ENCODE assay signal across 8 cellular contexts in the genomic region with DNA sequence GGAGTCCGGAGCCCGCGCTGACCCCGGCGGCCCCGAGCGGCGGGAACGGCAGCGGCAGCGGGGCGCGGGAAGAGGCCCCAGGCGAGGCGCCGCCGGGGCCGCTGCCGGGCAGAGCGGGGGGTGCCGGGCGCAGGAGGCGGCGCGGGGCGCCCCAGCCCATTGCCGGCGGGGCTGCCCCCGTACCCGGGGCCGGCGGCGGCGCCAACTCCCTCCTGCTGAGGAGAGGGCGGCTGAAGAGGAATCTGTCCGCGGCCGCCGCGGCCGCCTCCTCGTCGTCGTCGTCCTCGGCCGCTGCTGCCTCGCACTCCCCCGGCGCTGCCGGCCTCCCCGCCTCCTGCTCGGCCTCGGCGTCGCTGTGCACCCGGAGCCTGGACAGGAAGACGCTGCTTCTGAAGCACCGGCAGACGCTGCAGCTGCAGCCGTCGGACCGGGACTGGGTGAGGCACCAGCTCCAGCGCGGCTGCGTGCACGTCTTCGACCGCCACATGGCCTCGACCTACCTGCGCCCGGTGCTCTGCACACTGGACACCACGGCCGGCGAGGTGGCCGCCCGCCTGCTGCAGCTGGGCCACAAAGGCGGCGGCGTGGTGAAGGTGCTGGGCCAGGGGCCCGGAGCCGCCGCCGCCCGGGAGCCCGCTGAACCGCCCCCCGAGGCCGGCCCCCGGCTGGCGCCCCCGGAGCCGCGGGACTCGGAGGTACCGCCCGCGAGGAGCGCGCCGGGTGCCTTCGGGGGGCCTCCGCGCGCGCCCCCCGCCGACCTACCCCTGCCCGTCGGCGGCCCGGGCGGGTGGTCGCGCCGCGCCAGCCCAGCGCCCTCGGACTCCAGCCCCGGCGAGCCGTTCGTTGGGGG. TPM values are rescaled to one million over a fixed set of nuclear protein-coding genes. Genes with fewer than 3 reads are reported as not detected.
DNase-seq lines count a peak whose midpoint lies in the region; ATAC-seq and TF ChIP-seq lines count a peak whose summit lies in the region.

No MANE protein-coding gene starts in this region.

- intact Hi-C loops in Caco-2 (cut with micrococcal nuclease; ENCODE audit: unreplicated experiment) (loop anchor here (1.0 to 10.0 kb wide), 7 partner anchors 25 to 266 kb away; no protein-coding TSS in a partner anchor), heart right ventricle (cut with DNase I) (loop anchor here (1.0 to 10.0 kb wide), 19 partner anchors 81 to 709 kb away; a partner anchor contains a TSS)

- H3K4me1 Mint-ChIP-seq in Caco-2 (ENCODE audit: low read depth, unreplicated experiment): no peaks in the 10 kb centered on the region

- CTCF ChIA-PET in Caco-2 (lab: Charles Lee): interaction anchor here (0.9 to 1.1 kb wide), 2 partner anchors 24 to 98 kb away, joined by 3 read pairs; no protein-coding TSS in a partner anchor

- peak overlapping the region; percentile 75 for H3K9ac ChIP-seq in adipocyte (ENCODE audit: low read length)

- no peaks in the 10 kb centered on the region for H3K9me3 Mint-ChIP-seq in Caco-2 (ENCODE audit: unreplicated experiment)

- no peaks in the 10 kb centered on the region for H3K27me3 Mint-ChIP-seq in Caco-2 (ENCODE audit: insufficient read depth, unreplicated experiment)

- no TSS peak for BruUV-seq in Caco-2 (replicated peaks; lab: Mats Ljungman, UMichigan)

- H3K27me3 ChIP-seq in Caco-2 (replicated peaks; ENCODE audit: control insufficient read depth, insufficient read depth, low read length) (no peaks in the 10 kb centered on the region), adipocyte (replicated peaks; ENCODE audit: control insufficient read depth, insufficient read depth, low read length) (no peaks in the 10 kb centered on the region), heart right ventricle (no peaks in the 10 kb centered on the region)

- peak overlapping the region; percentile 88 for H3K4me3 Mint-ChIP-seq in Caco-2 (ENCODE audit: unreplicated experiment)

- H3K36me3 Mint-ChIP-seq in Caco-2 (ENCODE audit: insufficient read depth, unreplicated experiment): no peaks in the 10 kb centered on the region

- H3K4me1 ChIP-seq in Caco-2 (0 out of 2 replicates have a peak, but pooled peaks cover 3% of the 10 kb centered on the region), adipocyte (ENCODE audit: control insufficient read depth, insufficient read depth, low read length) (peaks cover 26% of the 10 kb centered on the region), heart right ventricle (peaks cover 3 to 44% (median 27%) of the 10 kb centered on the region in 9 donors)

- H3K9me3 ChIP-seq in Caco-2: no peaks in the 10 kb centered on the region
- H3K9me3 ChIP-seq in adipocyte (ENCODE audit: control insufficient read depth, low read length): no peaks in the 10 kb centered on the region
- H3K9me3 ChIP-seq in heart right ventricle: no peaks in the 10 kb centered on the region

- H3K36me3 ChIP-seq in Caco-2 (ENCODE audit: control insufficient read depth, insufficient read depth, low read length) (no peaks in the 10 kb centered on the region), adipocyte (ENCODE audit: control insufficient read depth, insufficient read depth, low read length, severe bottlenecking) (no peaks in the 10 kb centered on the region), heart right ventricle (no peaks in the 10 kb centered on the region)

- WGBS in heart right ventricle, 2 donors: 0 to 1% methylated on average over 57 to 115 of the region's 123 CpGs

- TF ChIP-seq CTCF in Caco-2 (IDR thresholded peaks at IDR 0.05; ENCODE audit: insufficient read depth in 1 of 2, low read depth in 1 of 2, low read length in 1 of 2, severe bottlenecking in 1 of 2, unreplicated experiment in 1 of 2) (no peak), heart right ventricle (IDR thresholded peaks at IDR 0.05) (no peak)

- H3K27ac Mint-ChIP-seq in Caco-2 (ENCODE audit: unreplicated experiment): no peak overlapping the region

- peak overlapping the region; percentile 74 to 95 (median 90) for H3K27ac ChIP-seq in heart right ventricle

- H3K4me3 ChIP-seq in Caco-2 (ENCODE audit: low read depth, low read length): peak overlapping the region; percentile 79
- H3K4me3 ChIP-seq in adipocyte (ENCODE audit: low read length): peak overlapping the region; percentile 82
- peak overlapping the region; percentile 75 to 83 (median 78) for H3K4me3 ChIP-seq in heart right ventricle

- peak; percentile 27 to 35 for DNase-seq in Caco-2
- DNase-seq in adipocyte (ENCODE audit: low read depth): peak; percentile 70
- peak; percentile 29 to 65 for DNase-seq in heart right ventricle
- peak; percentile 22 for DNase-seq in pulmonary artery endothelial cell (ENCODE audit: low read depth, low spot score)

- ATAC-seq in GM19467 (IDR thresholded peaks at IDR 0.05; ENCODE audit: unreplicated experiment) (peak; percentile 28), HG03565 (IDR thresholded peaks at IDR 0.05; ENCODE audit: unreplicated experiment) (peak; percentile 30), SK-N-SH treated with all-trans-retinoic acid at 6 μM for 48 hours (peak; percentile 3; the same call in 2 of the 3 replicates), heart right ventricle (no peak), GM18873 (IDR thresholded peaks at IDR 0.05; ENCODE audit: low FRiP score, unreplicated experiment) (no peak)

- POLR2A ChIA-PET in Caco-2 (lab: Charles Lee): no interaction called here

TF ChIP-seq in SK-N-SH treated with all-trans-retinoic acid at 6 μM for 48 hours, 23 proteins besides CTCF, POLR2A, EP300 and RAD21:
- no peak for TF ChIP-seq ZNF70 (CRISPR knock-in tag; IDR thresholded peaks at IDR 0.05)
- no peak for TF ChIP-seq PPARA (CRISPR knock-in tag; IDR thresholded peaks at IDR 0.05; ENCODE audit: borderline replicate concordance)
- TF ChIP-seq GLIS3 (CRISPR knock-in tag; IDR thresholded peaks at IDR 0.05): no peak
- TF ChIP-seq, protein P1, sequence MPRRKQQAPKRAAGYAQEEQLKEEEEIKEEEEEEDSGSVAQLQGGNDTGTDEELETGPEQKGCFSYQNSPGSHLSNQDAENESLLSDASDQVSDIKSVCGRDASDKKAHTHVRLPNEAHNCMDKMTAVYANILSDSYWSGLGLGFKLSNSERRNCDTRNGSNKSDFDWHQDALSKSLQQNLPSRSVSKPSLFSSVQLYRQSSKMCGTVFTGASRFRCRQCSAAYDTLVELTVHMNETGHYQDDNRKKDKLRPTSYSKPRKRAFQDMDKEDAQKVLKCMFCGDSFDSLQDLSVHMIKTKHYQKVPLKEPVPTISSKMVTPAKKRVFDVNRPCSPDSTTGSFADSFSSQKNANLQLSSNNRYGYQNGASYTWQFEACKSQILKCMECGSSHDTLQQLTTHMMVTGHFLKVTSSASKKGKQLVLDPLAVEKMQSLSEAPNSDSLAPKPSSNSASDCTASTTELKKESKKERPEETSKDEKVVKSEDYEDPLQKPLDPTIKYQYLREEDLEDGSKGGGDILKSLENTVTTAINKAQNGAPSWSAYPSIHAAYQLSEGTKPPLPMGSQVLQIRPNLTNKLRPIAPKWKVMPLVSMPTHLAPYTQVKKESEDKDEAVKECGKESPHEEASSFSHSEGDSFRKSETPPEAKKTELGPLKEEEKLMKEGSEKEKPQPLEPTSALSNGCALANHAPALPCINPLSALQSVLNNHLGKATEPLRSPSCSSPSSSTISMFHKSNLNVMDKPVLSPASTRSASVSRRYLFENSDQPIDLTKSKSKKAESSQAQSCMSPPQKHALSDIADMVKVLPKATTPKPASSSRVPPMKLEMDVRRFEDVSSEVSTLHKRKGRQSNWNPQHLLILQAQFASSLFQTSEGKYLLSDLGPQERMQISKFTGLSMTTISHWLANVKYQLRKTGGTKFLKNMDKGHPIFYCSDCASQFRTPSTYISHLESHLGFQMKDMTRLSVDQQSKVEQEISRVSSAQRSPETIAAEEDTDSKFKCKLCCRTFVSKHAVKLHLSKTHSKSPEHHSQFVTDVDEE (CRISPR knock-in tag; IDR thresholded peaks at IDR 0.05): no peak
- TF ChIP-seq, protein P2, sequence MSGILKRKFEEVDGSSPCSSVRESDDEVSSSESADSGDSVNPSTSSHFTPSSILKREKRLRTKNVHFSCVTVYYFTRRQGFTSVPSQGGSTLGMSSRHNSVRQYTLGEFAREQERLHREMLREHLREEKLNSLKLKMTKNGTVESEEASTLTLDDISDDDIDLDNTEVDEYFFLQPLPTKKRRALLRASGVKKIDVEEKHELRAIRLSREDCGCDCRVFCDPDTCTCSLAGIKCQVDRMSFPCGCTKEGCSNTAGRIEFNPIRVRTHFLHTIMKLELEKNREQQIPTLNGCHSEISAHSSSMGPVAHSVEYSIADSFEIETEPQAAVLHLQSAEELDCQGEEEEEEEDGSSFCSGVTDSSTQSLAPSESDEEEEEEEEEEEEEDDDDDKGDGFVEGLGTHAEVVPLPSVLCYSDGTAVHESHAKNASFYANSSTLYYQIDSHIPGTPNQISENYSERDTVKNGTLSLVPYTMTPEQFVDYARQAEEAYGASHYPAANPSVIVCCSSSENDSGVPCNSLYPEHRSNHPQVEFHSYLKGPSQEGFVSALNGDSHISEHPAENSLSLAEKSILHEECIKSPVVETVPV (CRISPR knock-in tag; IDR thresholded peaks at IDR 0.05): no peak
- TF ChIP-seq ARNTL (CRISPR knock-in tag; IDR thresholded peaks at IDR 0.05; ENCODE audit: borderline replicate concordance, low read depth): no peak
- no peak for TF ChIP-seq ISL1 (CRISPR knock-in tag; IDR thresholded peaks at IDR 0.05)
- TF ChIP-seq ESRRG (CRISPR knock-in tag; IDR thresholded peaks at IDR 0.05): no peak
- TF ChIP-seq ZFP3 (CRISPR knock-in tag; IDR thresholded peaks at IDR 0.05): no peak
TF ChIP-seq in SK-N-SH treated with all-trans-retinoic acid at 6 μM for 48 hours: peak in this region for 0.

RNA-seq across cellular contexts. Expression of a gene that starts 0.7 kb away (rescaled TPM):
- total RNA-seq in Caco-2 (2022) (20.1 and 20.5 TPM in 2 replicates), heart right ventricle (10 to 100 TPM in 3 of 10 donors, 1 to 10 TPM in 7; 4.2 to 10.7 (median 8.4) TPM), pulmonary artery endothelial cell (4.6 and 7.1 TPM in 2 replicates)
- 1 to 10 TPM; 1.8 to 2.0 TPM for polyA plus RNA-seq in heart right ventricle

Comparison
In these comparisons a context has a peak if more than half of its experiments do, and no peak if none do; other contexts are left out.
1. ATAC-seq: peak in GM19467 (single experiment), HG03565 (single experiment) and SK-N-SH treated with all-trans-retinoic acid at 6 μM for 48 hours (single experiment); none in heart right ventricle (0 of 8) and GM18873 (single experiment).
2. Peak in every context shown above with its lines, with median percentiles within 50 percentile points of each other: DNase-seq and H3K4me3 ChIP-seq.